13 cellular contexts compared by ENCODE assay signal in genomic region chr9:93305497-93306020, GRCh38.
DNase-seq lines count a peak whose midpoint lies in the region; ATAC-seq, FAIRE-seq and TF ChIP-seq lines count a peak whose summit lies in the region.
"Had no signal": no experiment of that assay in that cellular context is flagged by ENCODE, and none has a peak within 500 bp of the region (broad histone marks: within the 10 kb centered on the region; RNA-seq: fewer than 3 reads in every experiment).

No MANE protein-coding gene starts in this region.

- H3K27ac Mint-ChIP-seq in CD14-positive monocyte (peak overlapping the region in 1 of 7 donors; percentile 41), neural progenitor cell (peak overlapping the region; percentile 76)
- no peak overlapping the region for H3K27ac Mint-ChIP-seq in activated T-helper 17 cell treated with anti-CD3 and anti-CD28 coated beads, Interleukin-2, amount 50 U/mL, for 72 hours
- H3K27ac Mint-ChIP-seq: activated naive CD8-positive, alpha-beta T cell treated with anti-CD3 and anti-CD28 coated beads, Interleukin-2, amount 50 U/mL, for 24 hours; immature natural killer cell had no signal

- no peak overlapping the region for H3K9ac ChIP-seq in neural progenitor cell
- H3K9ac ChIP-seq: GM23248 had no signal

- no peak overlapping the region for H3K27ac ChIP-seq in neural progenitor cell
- H3K27ac ChIP-seq: GM23248, tibial nerve had no signal

- no peak for ATAC-seq in activated T-helper 17 cell treated with anti-CD3 and anti-CD28 coated beads, Interleukin-2, amount 50 U/mL, for 72 hours (replicated peaks)
- no peak for ATAC-seq in GM21576 (IDR thresholded peaks at IDR 0.05; ENCODE audit: unreplicated experiment)
- ATAC-seq: activated naive CD8-positive, alpha-beta T cell treated with anti-CD3 and anti-CD28 coated beads, Interleukin-2, amount 50 U/mL, for 24 hours had no signal

- no peaks in the 10 kb centered on the region for H3K36me3 ChIP-seq in neural progenitor cell
- H3K36me3 ChIP-seq: tibial nerve had no signal

- H3K36me3 Mint-ChIP-seq in CD14-positive monocyte = no peaks in the 10 kb centered on the region
- H3K36me3 Mint-ChIP-seq in neural progenitor cell = peaks cover 8% of the 10 kb centered on the region
- no peaks in the 10 kb centered on the region for H3K36me3 Mint-ChIP-seq in activated T-helper 17 cell treated with anti-CD3 and anti-CD28 coated beads, Interleukin-2, amount 50 U/mL, for 72 hours (ENCODE audit: low read depth)

- H3K79me2 ChIP-seq in neural progenitor cell (ENCODE audit: low read depth) = no peaks in the 10 kb centered on the region

- H3K9me3 ChIP-seq in neural progenitor cell (ENCODE audit: low read depth) = no peaks in the 10 kb centered on the region
- H3K9me3 ChIP-seq: tibial nerve had no signal

- H3K27me3 Mint-ChIP-seq in CD14-positive monocyte (ENCODE audit: low read depth in 3 of 3) (peaks cover 2 to 14% (median 11%) of the 10 kb centered on the region in 3 donors), neural progenitor cell (ENCODE audit: insufficient read depth, low read depth) (peaks cover 4% of the 10 kb centered on the region)
- no peaks in the 10 kb centered on the region for H3K27me3 Mint-ChIP-seq in activated T-helper 17 cell treated with anti-CD3 and anti-CD28 coated beads, Interleukin-2, amount 50 U/mL, for 72 hours
- H3K27me3 Mint-ChIP-seq: activated naive CD8-positive, alpha-beta T cell treated with anti-CD3 and anti-CD28 coated beads, Interleukin-2, amount 50 U/mL, for 24 hours had no signal

- no peak overlapping the region for H3K4me2 ChIP-seq in neural progenitor cell

- no peak for TF ChIP-seq POLR2A in H54 (IDR thresholded peaks at IDR 0.05; ENCODE audit: low read depth, low read length)

- H3K4me1 Mint-ChIP-seq in CD14-positive monocyte (peaks cover 9% of the 10 kb centered on the region), neural progenitor cell (peaks cover 18% of the 10 kb centered on the region)
- H3K4me1 Mint-ChIP-seq in activated T-helper 17 cell treated with anti-CD3 and anti-CD28 coated beads, Interleukin-2, amount 50 U/mL, for 72 hours = peaks cover 3% of the 10 kb centered on the region
- H3K4me1 Mint-ChIP-seq: immature natural killer cell had no signal

- H2AFZ ChIP-seq in neural progenitor cell (replicated peaks) = no peak overlapping the region
- H2AFZ ChIP-seq: GM23248 had no signal

- no peak for FAIRE-seq in H54 (lab: Jason Lieb, UNC)
- FAIRE-seq: GM19239 had no signal

- H3K4me3 ChIP-seq in neural progenitor cell = no peak overlapping the region
- H3K4me3 ChIP-seq: GM23248, tibial nerve had no signal

- intact Hi-C loops in CD14-positive monocyte (cut with micrococcal nuclease) = loop anchor here (10.0 kb wide), 1 partner anchor 201 kb away; no protein-coding TSS in a partner anchor

- H3F3A ChIP-seq in neural progenitor cell (ENCODE audit: low read depth) = no peaks in the 10 kb centered on the region

- DNase-seq in DMS53 treated with DMSO at 0.1 percent for 48 hours (lab: John Stamatoyannopoulos, UW; ENCODE audit: unreplicated experiment) (peak; percentile 73), DMS53 (lab: John Stamatoyannopoulos, UW) (no peak), CD14-positive monocyte (ENCODE audit: low spot score) (peak; percentile 27), cerebellar cortex (ENCODE audit: low spot score) (peak; percentile 51), neural progenitor cell (ENCODE audit: low spot score) (no peak), H54 (ENCODE audit: insufficient read length, low spot score) (no peak)
- DNase-seq: activated naive CD8-positive, alpha-beta T cell treated with anti-CD3 and anti-CD28 coated beads, Interleukin-2, amount 50 U/mL, for 24 hours; immature natural killer cell had no signal

- H3K9me3 Mint-ChIP-seq in CD14-positive monocyte = no peaks in the 10 kb centered on the region
- no peaks in the 10 kb centered on the region for H3K9me3 Mint-ChIP-seq in neural progenitor cell
- H3K9me3 Mint-ChIP-seq in activated T-helper 17 cell treated with anti-CD3 and anti-CD28 coated beads, Interleukin-2, amount 50 U/mL, for 72 hours = no peaks in the 10 kb centered on the region
- H3K9me3 Mint-ChIP-seq: activated naive CD8-positive, alpha-beta T cell treated with anti-CD3 and anti-CD28 coated beads, Interleukin-2, amount 50 U/mL, for 24 hours; immature natural killer cell had no signal

- H4K20me1 ChIP-seq in neural progenitor cell (ENCODE audit: low read depth) = no peaks in the 10 kb centered on the region

- no peaks in the 10 kb centered on the region for H3K27me3 ChIP-seq in neural progenitor cell
- H3K27me3 ChIP-seq: tibial nerve had no signal

- H3K4me1 ChIP-seq in neural progenitor cell = no peaks in the 10 kb centered on the region

- TF ChIP-seq CTCF in CD14-positive monocyte (IDR thresholded peaks at IDR 0.05) (no peak), neural progenitor cell (IDR thresholded peaks at IDR 0.05) (no peak)

- H3K4me3 Mint-ChIP-seq in CD14-positive monocyte (no peak overlapping the region), neural progenitor cell (no peak overlapping the region)
- H3K4me3 Mint-ChIP-seq in activated T-helper 17 cell treated with anti-CD3 and anti-CD28 coated beads, Interleukin-2, amount 50 U/mL, for 72 hours = no peak overlapping the region
- H3K4me3 Mint-ChIP-seq: activated naive CD8-positive, alpha-beta T cell treated with anti-CD3 and anti-CD28 coated beads, Interleukin-2, amount 50 U/mL, for 24 hours; immature natural killer cell had no signal

Comparison
In these comparisons a context has a peak if more than half of its experiments do, and no peak if none do; other contexts are left out.
1. DNase-seq: peak in DMS53 treated with DMSO at 0.1 percent for 48 hours (single experiment), CD14-positive monocyte (single experiment) and cerebellar cortex (single experiment); none in DMS53 (single experiment), neural progenitor cell (single experiment) and H54 (single experiment).